In genomic region chr4:102560115-102560514, GRCh38 we compare ENCODE assay signal across 10 cellular contexts. TPM values are rescaled to one million over a fixed set of nuclear protein-coding genes. Genes with fewer than 3 reads are reported as not detected.
A peak's percentile ranks its signal among the peaks of the same experiment; 100 is the strongest.
DNase-seq lines count a peak whose midpoint lies in the region; ATAC-seq and TF ChIP-seq lines count a peak whose summit lies in the region.
"Had no signal": no experiment of that assay in that cellular context is flagged by ENCODE, and none has a peak within 500 bp of the region (broad histone marks: within the 10 kb centered on the region; RNA-seq: fewer than 3 reads in every experiment).

No MANE protein-coding gene starts in this region.

- H3K9me3 Mint-ChIP-seq in effector memory CD8-positive, alpha-beta T cell, result no peaks in the 10 kb centered on the region

- H3K27ac Mint-ChIP-seq in effector memory CD8-positive, alpha-beta T cell, result peak overlapping the region in 1 of 2 donors; percentile 79

- H3K36me3 Mint-ChIP-seq in effector memory CD8-positive, alpha-beta T cell (ENCODE audit: insufficient read depth), result peaks cover 25% of the 10 kb centered on the region

- H3K4me1 ChIP-seq in osteoblast (ENCODE audit: insufficient read depth, low read length), result peaks cover 9% of the 10 kb centered on the region

- H3K9me3 ChIP-seq in osteoblast (ENCODE audit: low read depth, low read length), result no peaks in the 10 kb centered on the region
- H3K9me3 ChIP-seq: testis had no signal

- peaks cover 14% of the 10 kb centered on the region for H4K20me1 ChIP-seq in osteoblast (ENCODE audit: insufficient read depth, low read length)

- H2AFZ ChIP-seq in osteoblast (ENCODE audit: low read length), result no peak overlapping the region

- H3K4me3 ChIP-seq in osteoblast (ENCODE audit: insufficient read depth, low read length), result no peak overlapping the region
- H3K4me3 ChIP-seq: testis had no signal

- peak; percentile 28 for ATAC-seq in GM18498 (IDR thresholded peaks at IDR 0.05; ENCODE audit: unreplicated experiment)
- ATAC-seq in effector memory CD8-positive, alpha-beta T cell (replicated peaks), result peak; percentile 12
- no peak for ATAC-seq in HG02610 (IDR thresholded peaks at IDR 0.05; ENCODE audit: unreplicated experiment)

- H3K4me3 Mint-ChIP-seq in effector memory CD8-positive, alpha-beta T cell, result peak overlapping the region; percentile 61 to 78

- DNase-seq in OCI-M1 (lab: John Stamatoyannopoulos, UW), result peak; percentile 73
- DNase-seq in effector memory CD8-positive, alpha-beta T cell, result no peak
- DNase-seq in osteoblast (ENCODE audit: insufficient read length, low spot score, missing footprints), result no peak
- DNase-seq in pons (ENCODE audit: low spot score), result no peak
- no peak for DNase-seq in retina
- DNase-seq: activated CD8-positive, alpha-beta memory T cell treated with anti-CD3 and anti-CD28 coated beads for 24 hours; NCI-H1417; testis had no signal

- no peak for TF ChIP-seq CTCF in osteoblast (IDR thresholded peaks at IDR 0.05; ENCODE audit: extremely low read depth, low read depth, low read length)

- peak overlapping the region; percentile 0 for H3K4me2 ChIP-seq in osteoblast (ENCODE audit: insufficient read depth, low read length)

- no peaks in the 10 kb centered on the region for H3K36me3 ChIP-seq in osteoblast (ENCODE audit: insufficient read depth, low read length)

- H3K27me3 Mint-ChIP-seq in effector memory CD8-positive, alpha-beta T cell, result no peaks in the 10 kb centered on the region

- no peaks in the 10 kb centered on the region for H3K27me3 ChIP-seq in osteoblast (ENCODE audit: insufficient read depth, low read length)
- H3K27me3 ChIP-seq: testis had no signal

- H3K79me2 ChIP-seq in osteoblast (ENCODE audit: insufficient read depth, low read length), result no peaks in the 10 kb centered on the region

- H3K4me1 Mint-ChIP-seq in effector memory CD8-positive, alpha-beta T cell (ENCODE audit: low read depth in 2 of 2), result peaks cover 38 to 60% of the 10 kb centered on the region in 2 donors

- H3K27ac ChIP-seq in osteoblast (ENCODE audit: low read depth, low read length), result no peak overlapping the region
- H3K27ac ChIP-seq: testis had no signal

RNA-seq across cellular contexts. Expression of gene NFKB1, which starts 59.0 kb away (rescaled TPM):
- total RNA-seq in osteoblast, result 27.1 and 28.6 TPM in 2 replicates
